In genomic region chr5:459562-460412, GRCh38 we compare ENCODE assay signal across 15 cellular contexts. TPM values are rescaled to one million over a fixed set of nuclear protein-coding genes. Genes with fewer than 3 reads are reported as not detected.
DNase-seq lines count a peak whose midpoint lies in the region; ATAC-seq and TF ChIP-seq lines count a peak whose summit lies in the region.
"Had no signal": no experiment of that assay in that cellular context is flagged by ENCODE, and none has a peak within 500 bp of the region (broad histone marks: within the 10 kb centered on the region; RNA-seq: fewer than 3 reads in every experiment).

No MANE protein-coding gene starts in this region.

- H3K79me2 ChIP-seq in Karpas-422 (ENCODE audit: low read length), result peaks cover 20% of the 10 kb centered on the region

- H3K4me1 Mint-ChIP-seq in stimulated activated memory B cell treated with anti-CD40 and anti-IgM and Interleukin-4, amounts not matched to agents 10 μg/mL and 1 μg/mL and 100 μg/mL, for 72 hours, result peaks cover 66% of the 10 kb centered on the region

- H3K4me2 ChIP-seq in Karpas-422 (ENCODE audit: low read depth, low read length, poor library complexity, severe bottlenecking), result no peak overlapping the region

- peaks cover 6% of the 10 kb centered on the region for H3K4me1 ChIP-seq in Karpas-422 (ENCODE audit: low read length)
- H3K4me1 ChIP-seq: lower lobe of right lung, uterus had no signal

- H3K36me3 Mint-ChIP-seq in stimulated activated memory B cell treated with anti-CD40 and anti-IgM and Interleukin-4, amounts not matched to agents 10 μg/mL and 1 μg/mL and 100 μg/mL, for 72 hours, result peaks cover 94% of the 10 kb centered on the region

- peak; percentile 13 for DNase-seq in activated T-cell treated with anti-CD3 and anti-CD28 coated beads, Interleukin-2, amount 50 U/mL, for 1 hour
- DNase-seq in activated T-cell treated with anti-CD3 and anti-CD28 coated beads for 4 hours (no peak), WERI-Rb-1 (peak; percentile 1), epithelial cell of prostate (ENCODE audit: low read depth, low spot score) (no peak), NCI-H1048 (lab: John Stamatoyannopoulos, UW) (no peak), Karpas-422 (no peak)
- no peak for DNase-seq in stimulated activated CD8-positive, alpha-beta memory T cell treated with anti-CD3 and anti-CD28 coated beads, Interleukin-4, amount 100 ng/mL, for 48 hours
- DNase-seq: central memory CD4-positive, alpha-beta T cell; hypothalamus; lower lobe of right lung; NCI-H510A treated with DMSO at 0.1 percent for 48 hours; occipital lobe; RPMI8226 had no signal

- no peaks in the 10 kb centered on the region for H3K27me3 Mint-ChIP-seq in stimulated activated memory B cell treated with anti-CD40 and anti-IgM and Interleukin-4, amounts not matched to agents 10 μg/mL and 1 μg/mL and 100 μg/mL, for 72 hours

- H3K4me3 ChIP-seq in WERI-Rb-1 (ENCODE audit: low read depth, low read length) (no peak overlapping the region), Karpas-422 (ENCODE audit: low read length) (no peak overlapping the region)
- H3K4me3 ChIP-seq: lower lobe of right lung, uterus had no signal

- H3K4me3 Mint-ChIP-seq in stimulated activated memory B cell treated with anti-CD40 and anti-IgM and Interleukin-4, amounts not matched to agents 10 μg/mL and 1 μg/mL and 100 μg/mL, for 72 hours, result peak overlapping the region; percentile 20

- ATAC-seq in stimulated activated memory B cell treated with anti-CD40 and anti-IgM and Interleukin-4, amounts not matched to agents 10 μg/mL and 1 μg/mL and 100 μg/mL, for 72 hours, result no peak

- H3K27me3 ChIP-seq in WERI-Rb-1 (ENCODE audit: insufficient read depth, low read depth, severe bottlenecking), result no peaks in the 10 kb centered on the region
- no peaks in the 10 kb centered on the region for H3K27me3 ChIP-seq in Karpas-422 (ENCODE audit: low read length)
- H3K27me3 ChIP-seq: uterus had no signal

- TF ChIP-seq CTCF in WERI-Rb-1 (IDR thresholded peaks at IDR 0.05; ENCODE audit: low read depth, low read length), result no peak

- H4K20me1 ChIP-seq in Karpas-422 (ENCODE audit: insufficient read depth, low read depth, low read length), result no peaks in the 10 kb centered on the region

- no peak overlapping the region for H3K27ac ChIP-seq in WERI-Rb-1
- peak overlapping the region; percentile 64 for H3K27ac ChIP-seq in epithelial cell of prostate
- no peak overlapping the region for H3K27ac ChIP-seq in Karpas-422 (ENCODE audit: low read length)
- H3K27ac ChIP-seq: lower lobe of right lung, uterus had no signal

- peak overlapping the region; percentile 92 for H3K27ac Mint-ChIP-seq in stimulated activated memory B cell treated with anti-CD40 and anti-IgM and Interleukin-4, amounts not matched to agents 10 μg/mL and 1 μg/mL and 100 μg/mL, for 72 hours

- H3K9me2 ChIP-seq in Karpas-422 (replicated peaks; ENCODE audit: insufficient read depth, low read length), result no peaks in the 10 kb centered on the region

- no peak overlapping the region for H2AFZ ChIP-seq in Karpas-422 (ENCODE audit: low read length)

- H3K9ac ChIP-seq in Karpas-422 (ENCODE audit: low read length), result no peak overlapping the region

- H3K36me3 ChIP-seq in WERI-Rb-1, result peaks cover 62% of the 10 kb centered on the region
- H3K36me3 ChIP-seq in Karpas-422 (ENCODE audit: insufficient read depth, low read length), result peaks cover 12% of the 10 kb centered on the region
- H3K36me3 ChIP-seq: uterus had no signal

- H3K9me3 ChIP-seq in WERI-Rb-1 (ENCODE audit: severe bottlenecking), result no peaks in the 10 kb centered on the region
- no peaks in the 10 kb centered on the region for H3K9me3 ChIP-seq in Karpas-422 (ENCODE audit: low read length)
- H3K9me3 ChIP-seq: lower lobe of right lung, uterus had no signal

- H3K9me3 Mint-ChIP-seq in stimulated activated memory B cell treated with anti-CD40 and anti-IgM and Interleukin-4, amounts not matched to agents 10 μg/mL and 1 μg/mL and 100 μg/mL, for 72 hours, result peaks cover 5% of the 10 kb centered on the region

RNA-seq across cellular contexts. Expression of gene EXOC3, which starts 16.8 kb away (rescaled TPM):
- total RNA-seq in Karpas-422 (2014; rRNA removed; shearing (Covaris generic); ENCODE audit: low replicate concordance), result 24.4 and 39.8 TPM in 2 replicates

Comparison
In these comparisons a context has a peak if more than half of its experiments do, and no peak if none do; other contexts are left out.
1. DNase-seq: peak in activated T-cell treated with anti-CD3 and anti-CD28 coated beads, Interleukin-2, amount 50 U/mL, for 1 hour (single experiment) and WERI-Rb-1 (single experiment); none in activated T-cell treated with anti-CD3 and anti-CD28 coated beads for 4 hours (single experiment), epithelial cell of prostate (single experiment), NCI-H1048 (single experiment), Karpas-422 (single experiment) and stimulated activated CD8-positive, alpha-beta memory T cell treated with anti-CD3 and anti-CD28 coated beads, Interleukin-4, amount 100 ng/mL, for 48 hours (single experiment).